In genomic region chr21:41953831-41954653, GRCh38 we compare ENCODE assay signal across 1 cellular context.
TF ChIP-seq lines count a peak whose summit lies in the region.

Gene C2CD2 (minus strand): TSS chr21:41954018. CDS start chr21:41953648, 370 bp downstream.

TF ChIP-seq in K562, 482 proteins besides CTCF, POLR2A, EP300 and RAD21 (continued from another document and continues in another):
- TF ChIP-seq MGA (IDR thresholded peaks at IDR 0.05) (peak; percentile 90), ZNF592 (IDR thresholded peaks at IDR 0.05) (peak; percentile 93), HEY1 (CRISPR knock-in tag; IDR thresholded peaks at IDR 0.05; ENCODE audit: borderline replicate concordance) (no peak), ARHGAP35 (IDR thresholded peaks at IDR 0.05; ENCODE audit: partially characterized antibody) (no peak), NRF1 (conservative IDR thresholded peaks at IDR 0.05 in 1 of 2, IDR thresholded peaks at IDR 0.05 in 1 of 2) (peak; percentile 64 to 74; a peak in 3 of 4 replicates), TAL1 (IDR thresholded peaks at IDR 0.05) (no peak), BRF2 (IDR thresholded peaks at IDR 0.05; ENCODE audit: borderline replicate concordance, insufficient read depth, insufficient read length) (no peak), NONO (IDR thresholded peaks at IDR 0.05; ENCODE audit: low read depth in 2 of 2, low read length in 1 of 2) (peak; percentile 7 to 44; a peak in 2 of 4 replicates), FOSL1 (tag; conservative IDR thresholded peaks at IDR 0.05) (peak; percentile 40; the same call in 1 of the 2 replicates), ZNF707 (CRISPR knock-in tag; conservative IDR thresholded peaks at IDR 0.05) (no peak), ZNF584 (CRISPR knock-in tag; IDR thresholded peaks at IDR 0.05; ENCODE audit: low read depth) (no peak), SP2 (IDR thresholded peaks at IDR 0.05; ENCODE audit: extremely low read depth, low read depth, low read length, poor library complexity, severe bottlenecking) (no peak), SMAD4 (CRISPR knock-in tag; conservative IDR thresholded peaks at IDR 0.05) (peak; percentile 56; the same call in 1 of the 2 replicates), SAP30 (IDR thresholded peaks at IDR 0.05; ENCODE audit: borderline replicate concordance, insufficient read depth, low read depth, low read length, poor library complexity, severe bottlenecking) (no peak), ETV1 (tag; conservative IDR thresholded peaks at IDR 0.05; ENCODE audit: low read depth) (no peak), AFF1 (IDR thresholded peaks at IDR 0.05; ENCODE audit: low read depth in 1 of 2, partially characterized antibody in 2 of 2) (no peak), TBP (optimal IDR thresholded peaks at IDR 0.05; ENCODE audit: low read depth, low read length) (no peak), ZNF311 (CRISPR knock-in tag; IDR thresholded peaks at IDR 0.05) (no peak), ZNF445 (CRISPR knock-in tag; IDR thresholded peaks at IDR 0.05; ENCODE audit: low read depth) (no peak), MCM7 (IDR thresholded peaks at IDR 0.05) (no peak)
- TF ChIP-seq, protein P1, sequence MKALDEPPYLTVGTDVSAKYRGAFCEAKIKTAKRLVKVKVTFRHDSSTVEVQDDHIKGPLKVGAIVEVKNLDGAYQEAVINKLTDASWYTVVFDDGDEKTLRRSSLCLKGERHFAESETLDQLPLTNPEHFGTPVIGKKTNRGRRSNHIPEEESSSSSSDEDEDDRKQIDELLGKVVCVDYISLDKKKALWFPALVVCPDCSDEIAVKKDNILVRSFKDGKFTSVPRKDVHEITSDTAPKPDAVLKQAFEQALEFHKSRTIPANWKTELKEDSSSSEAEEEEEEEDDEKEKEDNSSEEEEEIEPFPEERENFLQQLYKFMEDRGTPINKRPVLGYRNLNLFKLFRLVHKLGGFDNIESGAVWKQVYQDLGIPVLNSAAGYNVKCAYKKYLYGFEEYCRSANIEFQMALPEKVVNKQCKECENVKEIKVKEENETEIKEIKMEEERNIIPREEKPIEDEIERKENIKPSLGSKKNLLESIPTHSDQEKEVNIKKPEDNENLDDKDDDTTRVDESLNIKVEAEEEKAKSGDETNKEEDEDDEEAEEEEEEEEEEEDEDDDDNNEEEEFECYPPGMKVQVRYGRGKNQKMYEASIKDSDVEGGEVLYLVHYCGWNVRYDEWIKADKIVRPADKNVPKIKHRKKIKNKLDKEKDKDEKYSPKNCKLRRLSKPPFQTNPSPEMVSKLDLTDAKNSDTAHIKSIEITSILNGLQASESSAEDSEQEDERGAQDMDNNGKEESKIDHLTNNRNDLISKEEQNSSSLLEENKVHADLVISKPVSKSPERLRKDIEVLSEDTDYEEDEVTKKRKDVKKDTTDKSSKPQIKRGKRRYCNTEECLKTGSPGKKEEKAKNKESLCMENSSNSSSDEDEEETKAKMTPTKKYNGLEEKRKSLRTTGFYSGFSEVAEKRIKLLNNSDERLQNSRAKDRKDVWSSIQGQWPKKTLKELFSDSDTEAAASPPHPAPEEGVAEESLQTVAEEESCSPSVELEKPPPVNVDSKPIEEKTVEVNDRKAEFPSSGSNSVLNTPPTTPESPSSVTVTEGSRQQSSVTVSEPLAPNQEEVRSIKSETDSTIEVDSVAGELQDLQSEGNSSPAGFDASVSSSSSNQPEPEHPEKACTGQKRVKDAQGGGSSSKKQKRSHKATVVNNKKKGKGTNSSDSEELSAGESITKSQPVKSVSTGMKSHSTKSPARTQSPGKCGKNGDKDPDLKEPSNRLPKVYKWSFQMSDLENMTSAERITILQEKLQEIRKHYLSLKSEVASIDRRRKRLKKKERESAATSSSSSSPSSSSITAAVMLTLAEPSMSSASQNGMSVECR (CRISPR knock-in tag; IDR thresholded peaks at IDR 0.05), result peak; percentile 78
- TF ChIP-seq, protein P2, sequence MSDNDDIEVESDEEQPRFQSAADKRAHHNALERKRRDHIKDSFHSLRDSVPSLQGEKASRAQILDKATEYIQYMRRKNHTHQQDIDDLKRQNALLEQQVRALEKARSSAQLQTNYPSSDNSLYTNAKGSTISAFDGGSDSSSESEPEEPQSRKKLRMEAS (CRISPR knock-in tag; IDR thresholded peaks at IDR 0.05), result peak; percentile 86
- TF ChIP-seq, protein P3, sequence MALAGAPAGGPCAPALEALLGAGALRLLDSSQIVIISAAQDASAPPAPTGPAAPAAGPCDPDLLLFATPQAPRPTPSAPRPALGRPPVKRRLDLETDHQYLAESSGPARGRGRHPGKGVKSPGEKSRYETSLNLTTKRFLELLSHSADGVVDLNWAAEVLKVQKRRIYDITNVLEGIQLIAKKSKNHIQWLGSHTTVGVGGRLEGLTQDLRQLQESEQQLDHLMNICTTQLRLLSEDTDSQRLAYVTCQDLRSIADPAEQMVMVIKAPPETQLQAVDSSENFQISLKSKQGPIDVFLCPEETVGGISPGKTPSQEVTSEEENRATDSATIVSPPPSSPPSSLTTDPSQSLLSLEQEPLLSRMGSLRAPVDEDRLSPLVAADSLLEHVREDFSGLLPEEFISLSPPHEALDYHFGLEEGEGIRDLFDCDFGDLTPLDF (CRISPR knock-in tag; IDR thresholded peaks at IDR 0.05), result no peak
